In the genomic region with DNA sequence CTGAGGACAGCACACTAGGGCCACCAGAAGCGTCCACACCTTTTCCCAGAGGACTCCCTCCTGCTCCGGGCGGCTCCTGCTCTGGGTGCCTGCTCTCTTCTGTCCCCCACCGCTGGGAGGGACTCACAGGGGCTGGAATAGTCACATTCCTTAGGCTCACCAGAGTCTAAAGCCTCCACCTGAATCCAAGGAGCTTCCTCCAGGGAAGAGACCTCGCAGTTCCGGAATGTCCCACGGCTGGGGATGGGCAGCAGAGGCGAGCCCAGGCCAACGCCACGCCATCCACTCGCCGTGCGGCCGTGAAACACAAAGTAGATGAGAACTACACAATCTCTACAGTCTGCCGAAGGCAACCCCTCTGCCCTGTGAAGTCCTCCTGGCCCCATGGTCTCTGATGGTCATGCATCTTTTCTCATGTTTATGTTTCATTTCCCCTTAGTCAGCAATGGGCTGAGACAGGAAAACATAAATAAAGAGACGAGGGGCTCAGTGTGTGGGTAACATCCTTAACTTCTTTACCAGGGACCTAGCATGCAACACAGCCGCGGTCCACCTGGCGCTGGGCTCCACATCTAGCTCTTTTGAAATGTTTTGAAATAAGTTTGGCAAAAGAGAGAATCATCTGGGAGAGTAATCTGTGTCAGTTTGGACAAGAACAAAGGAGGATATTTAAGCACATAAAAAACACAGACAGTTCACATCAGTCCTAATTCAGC, we compare ENCODE assay signal across 21 cellular contexts.
DNase-seq lines count a peak whose midpoint lies in the region; ATAC-seq and TF ChIP-seq lines count a peak whose summit lies in the region.
"Had no signal": no experiment of that assay in that cellular context is flagged by ENCODE, and none has a peak within 500 bp of the region (broad histone marks: within the 10 kb centered on the region; RNA-seq: fewer than 3 reads in every experiment).

No MANE protein-coding gene starts in this region.

- H3K9me3 ChIP-seq in H9 (ENCODE audit: control insufficient read depth, low read depth, low read length): no peaks in the 10 kb centered on the region
- no peaks in the 10 kb centered on the region for H3K9me3 ChIP-seq in mesenchymal stem cell (ENCODE audit: control insufficient read depth, low read length)
- H3K9me3 ChIP-seq in testis: no peaks in the 10 kb centered on the region
- no peaks in the 10 kb centered on the region for H3K9me3 ChIP-seq in uterus
- H3K9me3 ChIP-seq: adrenal gland, neutrophil, right lobe of liver had no signal

- H3K4me2 ChIP-seq in H9 (ENCODE audit: insufficient read depth, insufficient read length, low read length) (no peak overlapping the region), mesenchymal stem cell (ENCODE audit: low read length, poor library complexity, severe bottlenecking) (no peak overlapping the region)

- no peaks in the 10 kb centered on the region for H3K4me1 ChIP-seq in H9 (ENCODE audit: insufficient read depth, low read length)
- peaks cover 20% of the 10 kb centered on the region for H3K4me1 ChIP-seq in mesenchymal stem cell (ENCODE audit: control insufficient read depth, insufficient read depth, low read depth, low read length)
- H3K4me1 ChIP-seq in testis: no peaks in the 10 kb centered on the region
- no peaks in the 10 kb centered on the region for H3K4me1 ChIP-seq in uterus
- H3K4me1 ChIP-seq: adrenal gland, right lobe of liver had no signal

- no peaks in the 10 kb centered on the region for H3K27me3 ChIP-seq in H9 (ENCODE audit: insufficient read depth, low read length)
- H3K27me3 ChIP-seq in mesenchymal stem cell (ENCODE audit: control insufficient read depth in 1 of 2, insufficient read depth in 1 of 2, low read length in 2 of 2): no peaks in the 10 kb centered on the region
- H3K27me3 ChIP-seq in testis: no peaks in the 10 kb centered on the region
- H3K27me3 ChIP-seq in uterus: no peaks in the 10 kb centered on the region
- H3K27me3 ChIP-seq: adrenal gland, neutrophil, right lobe of liver had no signal

- H2BK5ac ChIP-seq in H9 (ENCODE audit: insufficient read length, low read length) (no peak overlapping the region), mesenchymal stem cell (ENCODE audit: low read depth, low read length, poor library complexity, severe bottlenecking) (no peak overlapping the region)

- H3K36me3 Mint-ChIP-seq in H9 (ENCODE audit: insufficient read depth in 1 of 3, low read depth in 3 of 3) (peaks cover 38 to 78% (median 69%) of the 10 kb centered on the region in 3 experiments), chondrocyte (ENCODE audit: low read depth) (peaks cover 55% of the 10 kb centered on the region)
- no peaks in the 10 kb centered on the region for H3K36me3 Mint-ChIP-seq in activated T-cell treated with anti-CD3 and anti-CD28 coated beads, Interleukin-2, amount 50 U/mL, for 4 hours (ENCODE audit: insufficient read depth)

- H3K9ac ChIP-seq in H9 (ENCODE audit: extremely low read depth, insufficient read length, low read length) (no peak overlapping the region), mesenchymal stem cell (ENCODE audit: low read length) (no peak overlapping the region)

- peak overlapping the region; percentile 5 to 96 (median 79); a peak in 5 of 7 replicates for H3K27ac Mint-ChIP-seq in H9
- H3K27ac Mint-ChIP-seq in chondrocyte (ENCODE audit: unreplicated experiment): peak overlapping the region; percentile 15
- H3K27ac Mint-ChIP-seq: B cell had no signal

- no peak overlapping the region for H2BK12ac ChIP-seq in H9 (ENCODE audit: insufficient read length, low read depth, low read length)
- H2BK12ac ChIP-seq in mesenchymal stem cell (ENCODE audit: low read length in 2 of 2): peak overlapping the region in 1 of 2 experiments; percentile 74

- H2AFZ ChIP-seq in H9 (ENCODE audit: low read length) (no peak overlapping the region), mesenchymal stem cell (ENCODE audit: low read depth, low read length) (no peak overlapping the region)

- TF ChIP-seq CTCF in H9 (conservative IDR thresholded peaks at IDR 0.05) (no peak), chondrocyte (IDR thresholded peaks at IDR 0.05) (no peak), testis (IDR thresholded peaks at IDR 0.05) (no peak), uterus (IDR thresholded peaks at IDR 0.05) (no peak)

- peak; percentile 30 for DNase-seq in H9
- DNase-seq in chondrocyte (ENCODE audit: low spot score): no peak
- DNase-seq in mesenchymal stem cell: peak; percentile 65
- peak; percentile 9 for DNase-seq in testis
- DNase-seq in amniotic stem cell (lab: John Stamatoyannopoulos, UW): no peak
- no peak for DNase-seq in activated T-cell treated with anti-CD3 and anti-CD28 coated beads, Interleukin-2, amount 50 U/mL, for 4 hours
- no peak for DNase-seq in DMS79 treated with DMSO at 0.1 percent for 48 hours (lab: John Stamatoyannopoulos, UW)
- DNase-seq in uterus: no peak
- DNase-seq: cerebellar nuclear complex; GDM1; NCI-H1417; NCI-H2171 treated with DMSO at 0.1 percent for 48 hours; NCI-H748 treated with DMSO at 0.1 percent for 48 hours; OCI-M1; right lobe of liver; stimulated activated CD4-positive, alpha-beta T cell treated with anti-CD3 and anti-CD28 coated beads, Interleukin-2, amount 100 ng/mL, for 24 hours; stimulated activated naive CD8-positive, alpha-beta T cell treated with anti-CD3 and anti-CD28 coated beads, Interleukin-15, amount 100 ng/mL, for 72 hours; T-helper 9 cell had no signal

- H3K4me1 Mint-ChIP-seq in H9: peaks cover 19 to 25% of the 10 kb centered on the region in 2 experiments
- H3K4me1 Mint-ChIP-seq in chondrocyte (ENCODE audit: low read depth): peaks cover 36% of the 10 kb centered on the region
- no peaks in the 10 kb centered on the region for H3K4me1 Mint-ChIP-seq in activated T-cell treated with anti-CD3 and anti-CD28 coated beads, Interleukin-2, amount 50 U/mL, for 4 hours (ENCODE audit: low read depth)
- H3K4me1 Mint-ChIP-seq: B cell; stimulated activated naive CD8-positive, alpha-beta T cell treated with anti-CD3 and anti-CD28 coated beads, Interleukin-15, amount 100 ng/mL, for 72 hours had no signal

- H3K79me1 ChIP-seq in H9 (ENCODE audit: insufficient read depth, low read depth, low read length, poor library complexity, severe bottlenecking): no peaks in the 10 kb centered on the region
- peaks cover 16% of the 10 kb centered on the region for H3K79me1 ChIP-seq in mesenchymal stem cell (replicated peaks; ENCODE audit: low read length, poor library complexity, severe bottlenecking)

- H3K4me3 Mint-ChIP-seq in H9 (no peak overlapping the region), chondrocyte (ENCODE audit: unreplicated experiment) (no peak overlapping the region)
- H3K4me3 Mint-ChIP-seq in activated T-cell treated with anti-CD3 and anti-CD28 coated beads, Interleukin-2, amount 50 U/mL, for 4 hours: no peak overlapping the region
- H3K4me3 Mint-ChIP-seq: B cell; stimulated activated naive CD8-positive, alpha-beta T cell treated with anti-CD3 and anti-CD28 coated beads, Interleukin-15, amount 100 ng/mL, for 72 hours had no signal

- H4K91ac ChIP-seq in H9 (ENCODE audit: insufficient read length, low read depth, low read length) (no peak overlapping the region), mesenchymal stem cell (ENCODE audit: low read length) (peak overlapping the region; percentile 70)

- H3K18ac ChIP-seq in H9 (ENCODE audit: insufficient read length, low read depth, low read length) (no peak overlapping the region), mesenchymal stem cell (ENCODE audit: low read depth in 1 of 2, low read length in 2 of 2) (peak overlapping the region in 1 of 2 experiments; percentile 31)

- H2AK5ac ChIP-seq in H9 (ENCODE audit: insufficient read length, low read length): no peak overlapping the region
- H2AK5ac ChIP-seq in mesenchymal stem cell (ENCODE audit: low read length, severe bottlenecking): peak overlapping the region; percentile 2

- H3K23ac ChIP-seq in H9 (ENCODE audit: insufficient read length, low read depth, low read length) (no peak overlapping the region), mesenchymal stem cell (ENCODE audit: low read length in 2 of 2) (no peak overlapping the region)

- H3K56ac ChIP-seq in H9 (ENCODE audit: insufficient read length, low read depth, low read length): no peak overlapping the region

- H4K8ac ChIP-seq in H9 (replicated peaks; ENCODE audit: insufficient read length, low read depth, low read length) (no peak overlapping the region), mesenchymal stem cell (ENCODE audit: low read length) (peak overlapping the region; percentile 38)

- H3K4me3 ChIP-seq in mesenchymal stem cell (ENCODE audit: insufficient read depth in 1 of 2, low read depth in 1 of 2, low read length in 2 of 2) (no peak overlapping the region), testis (no peak overlapping the region), uterus (no peak overlapping the region)
- H3K4me3 ChIP-seq: adrenal gland, right lobe of liver had no signal

- no peak for ATAC-seq in activated T-cell treated with anti-CD3 and anti-CD28 coated beads, Interleukin-2, amount 50 U/mL, for 4 hours
- ATAC-seq: stimulated activated naive CD8-positive, alpha-beta T cell treated with anti-CD3 and anti-CD28 coated beads, Interleukin-15, amount 100 ng/mL, for 72 hours had no signal

- intact Hi-C loops in testis (cut with DNase I; ENCODE audit: low total_unique reads) (no loop called here), uterus (cut with DNase I; ENCODE audit: low total_unique reads) (no loop called here)

- H3K23me2 ChIP-seq in H9 (ENCODE audit: insufficient read length, low read depth, low read length, poor library complexity, severe bottlenecking): no peaks in the 10 kb centered on the region

- H3K9me3 Mint-ChIP-seq in H9 (no peaks in the 10 kb centered on the region), chondrocyte (ENCODE audit: low read depth) (no peaks in the 10 kb centered on the region)
- H3K9me3 Mint-ChIP-seq in activated T-cell treated with anti-CD3 and anti-CD28 coated beads, Interleukin-2, amount 50 U/mL, for 4 hours: peaks cover 3% of the 10 kb centered on the region

- H2BK20ac ChIP-seq in H9 (ENCODE audit: low read depth, low read length, poor library complexity, severe bottlenecking): no peak overlapping the region

- no peak overlapping the region for H3K14ac ChIP-seq in H9 (ENCODE audit: insufficient read depth, low read length)
- no peak overlapping the region for H3K14ac ChIP-seq in mesenchymal stem cell (ENCODE audit: low read length in 2 of 2)

- no peak overlapping the region for H2BK120ac ChIP-seq in H9 (ENCODE audit: low read depth, low read length, poor library complexity, severe bottlenecking)
- H2BK120ac ChIP-seq in mesenchymal stem cell (ENCODE audit: low read depth, low read length): no peak overlapping the region

- no peak overlapping the region for H4K5ac ChIP-seq in H9 (ENCODE audit: insufficient read length, low read depth, low read length)

- no peak for TF ChIP-seq POLR2A in testis (IDR thresholded peaks at IDR 0.05)
- no peak for TF ChIP-seq POLR2A in uterus (IDR thresholded peaks at IDR 0.05)

- H3K27ac ChIP-seq in H9 (ENCODE audit: insufficient read length, low read depth, low read length) (no peak overlapping the region), mesenchymal stem cell (ENCODE audit: low read length, poor library complexity, severe bottlenecking) (peak overlapping the region; percentile 6), testis (no peak overlapping the region), uterus (no peak overlapping the region)
- H3K27ac ChIP-seq: neutrophil, right lobe of liver had no signal

- peaks cover 59 to 85% of the 10 kb centered on the region in 2 experiments for H3K36me3 ChIP-seq in mesenchymal stem cell (ENCODE audit: control insufficient read depth in 1 of 2, insufficient read depth in 2 of 2, low read depth in 1 of 2, low read length in 2 of 2)
- H3K36me3 ChIP-seq in testis (ENCODE audit: low read depth, missing control alignments): no peaks in the 10 kb centered on the region
- H3K36me3 ChIP-seq in uterus: no peaks in the 10 kb centered on the region
- H3K36me3 ChIP-seq: neutrophil, right lobe of liver had no signal

- H3K27me3 Mint-ChIP-seq in H9 (ENCODE audit: low read depth): no peaks in the 10 kb centered on the region
- no peaks in the 10 kb centered on the region for H3K27me3 Mint-ChIP-seq in chondrocyte (ENCODE audit: low read depth)
- no peaks in the 10 kb centered on the region for H3K27me3 Mint-ChIP-seq in activated T-cell treated with anti-CD3 and anti-CD28 coated beads, Interleukin-2, amount 50 U/mL, for 4 hours (ENCODE audit: low read depth)
- H3K27me3 Mint-ChIP-seq: B cell; stimulated activated naive CD8-positive, alpha-beta T cell treated with anti-CD3 and anti-CD28 coated beads, Interleukin-15, amount 100 ng/mL, for 72 hours had no signal

- H3T11ph ChIP-seq in H9 (ENCODE audit: low read length): no peak overlapping the region

- WGBS in H9 (ENCODE audit: extremely low coverage, insufficient read length, low lambda C conversion rate): no CpG with 5 or more reads among the region's 19 CpGs
- 52% methylated on average over 16 of the region's 19 CpGs for WGBS in mesenchymal stem cell
- WGBS in testis, 2 donors: 88 to 90% methylated on average over 19 of the region's 19 CpGs

- H3K4ac ChIP-seq in H9 (ENCODE audit: low read depth, low read length) (no peak overlapping the region), mesenchymal stem cell (ENCODE audit: low read depth in 1 of 2, low read length in 2 of 2) (peak overlapping the region; percentile 19 to 64)

- no peaks in the 10 kb centered on the region for H4K20me1 ChIP-seq in H9 (ENCODE audit: control insufficient read depth, insufficient read depth, insufficient read length)

- no peaks in the 10 kb centered on the region for H3K79me2 ChIP-seq in H9 (ENCODE audit: insufficient read depth, low read length)

- H2BK15ac ChIP-seq in H9 (ENCODE audit: low read depth, low read length) (no peak overlapping the region), mesenchymal stem cell (ENCODE audit: low read depth, poor library complexity, severe bottlenecking) (no peak overlapping the region)

Comparison
In these comparisons a context has a peak if more than half of its experiments do, and no peak if none do; other contexts are left out.
1. DNase-seq: peak in H9 (single experiment), mesenchymal stem cell (single experiment) and testis (single experiment); none in chondrocyte (single experiment), amniotic stem cell (single experiment), activated T-cell treated with anti-CD3 and anti-CD28 coated beads, Interleukin-2, amount 50 U/mL, for 4 hours (single experiment), DMS79 treated with DMSO at 0.1 percent for 48 hours (single experiment) and uterus (0 of 2).